Comparison of ENCODE assay signal across 28 cellular contexts in genomic region chr20:34510575-34510974, GRCh38.
"Had no signal": no experiment of that assay in that cellular context is flagged by ENCODE, and none has a peak within 500 bp of the region (broad histone marks: within the 10 kb centered on the region; RNA-seq: fewer than 3 reads in every experiment).

No MANE protein-coding gene starts in this region.

- FAIRE-seq: astrocyte, TTC549 had no signal

- H3K27ac ChIP-seq: SK-N-MC, VCaP had no signal

- ATAC-seq: activated CD8-positive, alpha-beta T cell treated with anti-CD3 and anti-CD28 coated beads for 36 hours; Panc1; Right ventricle myocardium inferior; T-cell had no signal

- H3K4me3 ChIP-seq: SK-N-MC had no signal

- H3K27ac Mint-ChIP-seq: activated CD8-positive, alpha-beta T cell treated with anti-CD3 and anti-CD28 coated beads for 36 hours had no signal

- H3K9me3 Mint-ChIP-seq: activated CD8-positive, alpha-beta T cell treated with anti-CD3 and anti-CD28 coated beads for 36 hours; activated naive CD4-positive, alpha-beta T cell treated with anti-CD3 and anti-CD28 coated beads, Interleukin-2, amount 50 U/mL, for 24 hours; brain; T-cell had no signal

- DNase-seq: activated CD4-positive, alpha-beta T cell treated with anti-CD3 and anti-CD28 coated beads for 4 hours; activated CD8-positive, alpha-beta memory T cell treated with anti-CD3 and anti-CD28 coated beads, Interleukin-2, amount 50 U/mL, for 4 hours; activated CD8-positive, alpha-beta T cell treated with anti-CD3 and anti-CD28 coated beads for 36 hours; activated naive CD4-positive, alpha-beta T cell; activated T-cell treated with anti-CD3 and anti-CD28 coated beads, Interleukin-2, amount 50 U/mL, for 1 hour; amygdala; Karpas-422; MM.1S; NCI-H1105 treated with DMSO at 0.1 percent for 48 hours; NCI-H1436 treated with DMSO at 0.1 percent for 48 hours; NCI-H187; NCI-H2081; NCI-H510A treated with DMSO at 0.1 percent for 48 hours; NCI-H69; NK-92 treated with Interleukin-12 subunit alpha and Interleukin-12 subunit beta, amount 100 ng/mL, for 24 hours; OCI-M1; RPMI8226; T-cell; T-helper 2 cell; T1000 had no signal

- H3K27me3 Mint-ChIP-seq: activated CD8-positive, alpha-beta T cell treated with anti-CD3 and anti-CD28 coated beads for 36 hours; activated naive CD4-positive, alpha-beta T cell treated with anti-CD3 and anti-CD28 coated beads, Interleukin-2, amount 50 U/mL, for 24 hours; T-cell had no signal

- H3K4me3 Mint-ChIP-seq: activated CD8-positive, alpha-beta T cell treated with anti-CD3 and anti-CD28 coated beads for 36 hours; activated naive CD4-positive, alpha-beta T cell treated with anti-CD3 and anti-CD28 coated beads, Interleukin-2, amount 50 U/mL, for 24 hours; brain; T-cell had no signal
